ENCODE assay signal across 23 cellular contexts in the genomic region with DNA sequence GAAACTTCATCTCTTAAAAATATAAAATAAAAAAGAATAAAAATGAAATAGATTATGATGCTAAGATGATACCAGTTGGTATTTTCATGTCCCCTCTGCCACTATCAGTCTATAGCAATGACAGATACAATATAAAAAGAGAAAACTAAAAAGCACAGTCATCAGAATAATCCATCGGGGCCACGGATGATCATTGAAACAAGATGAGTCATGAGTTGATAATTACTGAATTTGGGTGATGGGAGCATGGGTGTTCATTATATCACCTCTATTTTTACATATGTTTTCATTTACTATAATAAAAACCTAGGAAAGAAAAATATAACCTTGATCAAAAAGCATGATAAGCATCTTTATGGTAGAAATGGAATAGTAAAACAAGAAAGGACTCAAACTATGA.
"Had no signal": no experiment of that assay in that cellular context is flagged by ENCODE, and none has a peak within 500 bp of the region (broad histone marks: within the 10 kb centered on the region; RNA-seq: fewer than 3 reads in every experiment).

No MANE protein-coding gene starts in this region.

- H3K9me3 Mint-ChIP-seq: dendritic cell treated with granulocyte-macrophage colony-stimulating factor and Interleukin-4, amounts not matched to agents 40 ng/mL and 50 ng/mL, for 4 days; immature natural killer cell had no signal

- DNase-seq: cerebellar nuclear complex; colonic mucosa; cortex of kidney; effector memory CD4-positive, alpha-beta T cell; foreskin keratinocyte; heart left ventricle; hypothalamus; immature natural killer cell; islet precursor cell; kidney; kidney glomerular epithelial cell; left cardiac atrium; left ventricle myocardium inferior; lower lobe of right lung; mesenchymal stem cell; midbrain had no signal

- H3K9me3 ChIP-seq: colonic mucosa, esophagus muscularis mucosa, gastroesophageal sphincter, heart left ventricle, left ventricle myocardium inferior, lower lobe of right lung had no signal

- H3K4me3 ChIP-seq: colonic mucosa, esophagus muscularis mucosa, gastroesophageal sphincter, heart left ventricle, hepatocyte, left ventricle myocardium inferior, lower lobe of right lung had no signal

- H2AFZ ChIP-seq: hepatocyte had no signal

- H3K27me3 ChIP-seq: colonic mucosa, esophagus muscularis mucosa, foreskin keratinocyte, gastroesophageal sphincter, heart left ventricle, hepatocyte had no signal

- H3K4me3 Mint-ChIP-seq: dendritic cell treated with granulocyte-macrophage colony-stimulating factor and Interleukin-4, amounts not matched to agents 40 ng/mL and 50 ng/mL, for 4 days; immature natural killer cell had no signal

- H3K27ac ChIP-seq: colonic mucosa, esophagus muscularis mucosa, foreskin keratinocyte, gastroesophageal sphincter, heart left ventricle, hepatocyte, left ventricle myocardium inferior, lower lobe of right lung had no signal

- H3K4me1 ChIP-seq: colonic mucosa, foreskin keratinocyte, heart left ventricle, left ventricle myocardium inferior, lower lobe of right lung had no signal

- H3K27ac Mint-ChIP-seq: dendritic cell treated with granulocyte-macrophage colony-stimulating factor and Interleukin-4, amounts not matched to agents 40 ng/mL and 50 ng/mL, for 4 days had no signal

- H3K4me2 ChIP-seq: hepatocyte had no signal

- FAIRE-seq: endothelial cell of umbilical vein, frontal cortex had no signal

- H3K27me3 Mint-ChIP-seq: dendritic cell treated with granulocyte-macrophage colony-stimulating factor and Interleukin-4, amounts not matched to agents 40 ng/mL and 50 ng/mL, for 4 days had no signal

- ATAC-seq: foreskin keratinocyte, gastroesophageal sphincter, heart left ventricle, left cardiac atrium, left lobe of liver had no signal

- H3K4me1 Mint-ChIP-seq: immature natural killer cell had no signal

- H3K36me3 ChIP-seq: colonic mucosa had no signal
